ENCODE assay signal across 8 cellular contexts in genomic region chr12:51172515-51173431, GRCh38. TPM values are rescaled to one million over a fixed set of nuclear protein-coding genes. Genes with fewer than 3 reads are reported as not detected.
DNase-seq lines count a peak whose midpoint lies in the region; ATAC-seq, FAIRE-seq and TF ChIP-seq lines count a peak whose summit lies in the region.

Gene TFCP2, minus strand, starts transcription at chr12:51173135. Its CDS starts 713 bp downstream, at chr12:51172422.

- WGBS in HUES64: 48% methylated on average over 58 of the region's 58 CpGs

- 0 out of 2 replicates have a peak, but pooled peaks cover 3% of the 10 kb centered on the region for H3K27me3 ChIP-seq in HUES64 (ENCODE audit: insufficient read depth, low read length)
- H3K27me3 ChIP-seq in mononuclear cell (ENCODE audit: insufficient read depth, low read length): no peaks in the 10 kb centered on the region

- H3K4me3 ChIP-seq in HUES64 (ENCODE audit: low read length) (peak within 1 kb of the TSS; percentile 79), epithelial cell of esophagus (ENCODE audit: low read length) (peak within 1 kb of the TSS; percentile 96), mononuclear cell (ENCODE audit: low read length) (peak within 1 kb of the TSS; percentile 98)

- peak within 1 kb of the TSS; percentile 100 for H3K27ac ChIP-seq in HUES64 (ENCODE audit: low read depth, low read length)

- DNase-seq in D721Med (ENCODE audit: insufficient read length, low spot score) (peak; percentile 75), OCI-M2 (lab: John Stamatoyannopoulos, UW; ENCODE audit: unreplicated experiment) (peak; percentile 82), activated T-cell treated with anti-CD3 and anti-CD28 coated beads for 4 hours (peak; percentile 89), epithelial cell of esophagus (ENCODE audit: low read depth) (peak; percentile 98)
- DNase-seq in stimulated activated CD8-positive, alpha-beta memory T cell treated with anti-CD3 and anti-CD28 coated beads, Interleukin-2, amount 100 ng/mL, for 48 hours (ENCODE audit: low read depth in 2 of 2): peak; percentile 89 to 91

- ATAC-seq in GM21515 (IDR thresholded peaks at IDR 0.05; ENCODE audit: unreplicated experiment): peak; percentile 94

- peak within 1 kb of the TSS; percentile 95 for H3K9ac ChIP-seq in HUES64 (ENCODE audit: low read depth, low read length)

- no peak for TF ChIP-seq CTCF in D721Med (IDR thresholded peaks at IDR 0.05; ENCODE audit: insufficient read depth, missing control alignments)
- TF ChIP-seq CTCF in epithelial cell of esophagus (IDR thresholded peaks at IDR 0.05; ENCODE audit: insufficient read depth, low read depth, low read length, missing control alignments): no peak

- H3K9me3 ChIP-seq in HUES64 (ENCODE audit: insufficient read depth, low read depth, low read length) (no peaks in the 10 kb centered on the region), mononuclear cell (ENCODE audit: low read depth, low read length) (no peaks in the 10 kb centered on the region)

- no peaks in the 10 kb centered on the region for H3K4me1 ChIP-seq in HUES64 (ENCODE audit: insufficient read depth, low read length)
- peaks cover 37% of the 10 kb centered on the region for H3K4me1 ChIP-seq in mononuclear cell (ENCODE audit: insufficient read depth, low read length)

- no peak for FAIRE-seq in D721Med (lab: Jason Lieb, UNC)

- H3K36me3 ChIP-seq in HUES64 (ENCODE audit: insufficient read depth, low read length): no peaks in the 10 kb centered on the region

RNA-seq across cellular contexts. Expression of gene TFCP2, which starts in this region (rescaled TPM):
- polyA plus RNA-seq in HUES64 (2013, experiment 1 of 2): 33.4 TPM
- 33.3 TPM for polyA plus RNA-seq in HUES64 (2013, experiment 2 of 2)
- 3.9 TPM for total RNA-seq in mononuclear cell

Comparison
In these comparisons a context has a peak if more than half of its experiments do, and no peak if none do; other contexts are left out.
1. Peak in every context shown above with its lines: DNase-seq, ATAC-seq, H3K4me3 ChIP-seq and H3K27ac ChIP-seq.